Comparison of ENCODE assay signal across 29 cellular contexts in genomic region chr13:83884141-83884540, GRCh38. TPM values are rescaled to one million over a fixed set of nuclear protein-coding genes. Genes with fewer than 3 reads are reported as not detected.
"Had no signal": no experiment of that assay in that cellular context is flagged by ENCODE, and none has a peak within 500 bp of the region (broad histone marks: within the 10 kb centered on the region; RNA-seq: fewer than 3 reads in every experiment).

No MANE protein-coding gene starts in this region.

- H3K4me3 Mint-ChIP-seq: activated CD8-positive, alpha-beta memory T cell treated with anti-CD3 and anti-CD28 coated beads, Interleukin-2, amount 10 ng/mL, durations not matched to agents 7 days and 5 days; activated CD8-positive, alpha-beta T cell treated with anti-CD3 and anti-CD28 coated beads, Interleukin-2, amount 10 ng/mL, durations not matched to agents 7 days and 5 days; activated naive CD4-positive, alpha-beta T cell treated with anti-CD3 and anti-CD28 coated beads, Interleukin-2, amount 50 U/mL, for 24 hours; activated naive CD8-positive, alpha-beta T cell treated with anti-CD3 and anti-CD28 coated beads, Interleukin-2, amount 50 U/mL, for 24 hours; natural killer cell treated with Interleukin-12 subunit alpha and Interleukin-12 subunit beta and Interleukin-15 and Interleukin-18, amount 100 ng/mL, for 72 hours; stimulated activated effector memory CD8-positive, alpha-beta T cell treated with anti-CD3 and anti-CD28 coated beads, Interleukin-12 subunit alpha, Interleukin-12 subunit beta, amount 100 ng/mL, for 72 hours; stimulated activated naive CD8-positive, alpha-beta T cell treated with anti-CD3 and anti-CD28 coated beads, Interleukin-15, Interleukin-2, amounts not matched to agents 100 ng/mL and 50 ng/mL, for 24 hours; T-helper 17 cell; type B pancreatic cell had no signal

- H3K36me3 ChIP-seq: cardiac muscle cell, left lung, lower lobe of right lung, pancreas, sigmoid colon, uterus had no signal

- H3K27me3 ChIP-seq: pancreas had no signal

- H3K27ac ChIP-seq: cardiac muscle cell, left lung, lower lobe of right lung, pancreas, psoas muscle, sigmoid colon, uterus had no signal

- H3K4me1 ChIP-seq: left lung, lower lobe of right lung, pancreas, psoas muscle, uterus had no signal

- H3K4me1 Mint-ChIP-seq: activated naive CD4-positive, alpha-beta T cell treated with anti-CD3 and anti-CD28 coated beads, Interleukin-2, amount 50 U/mL, for 24 hours had no signal

- ATAC-seq: activated CD8-positive, alpha-beta memory T cell treated with anti-CD3 and anti-CD28 coated beads, Interleukin-2, amount 10 ng/mL, durations not matched to agents 7 days and 5 days; activated CD8-positive, alpha-beta T cell treated with anti-CD3 and anti-CD28 coated beads, Interleukin-2, amount 10 ng/mL, durations not matched to agents 7 days and 5 days; activated naive CD8-positive, alpha-beta T cell treated with anti-CD3 and anti-CD28 coated beads, Interleukin-2, amount 50 U/mL, for 24 hours; left lung; lower lobe of right lung; natural killer cell treated with Interleukin-12 subunit alpha and Interleukin-12 subunit beta and Interleukin-15 and Interleukin-18, amount 100 ng/mL, for 72 hours; pancreas; psoas muscle; stimulated activated effector memory CD8-positive, alpha-beta T cell treated with anti-CD3 and anti-CD28 coated beads, Interleukin-12 subunit alpha, Interleukin-12 subunit beta, amount 100 ng/mL, for 72 hours; T-helper 17 cell had no signal

- DNase-seq: activated CD4-positive, alpha-beta T cell treated with anti-CD3 and anti-CD28 coated beads, Interleukin-2, amount 50 U/mL, for 1 hour; activated CD8-positive, alpha-beta memory T cell treated with anti-CD3 and anti-CD28 coated beads, Interleukin-2, amount 10 ng/mL, durations not matched to agents 7 days and 5 days; activated CD8-positive, alpha-beta T cell treated with anti-CD3 and anti-CD28 coated beads, Interleukin-2, amount 10 ng/mL, durations not matched to agents 7 days and 5 days; activated naive CD8-positive, alpha-beta T cell treated with anti-CD3 and anti-CD28 coated beads, Interleukin-2, amount 50 U/mL, for 24 hours; activated T-cell treated with anti-CD3 and anti-CD28 coated beads, Interleukin-2, amount 50 U/mL, for 48 hours; cerebellar nuclear complex; cortex of kidney; left lung; lower lobe of right lung; mesendoderm; nucleus accumbens; pancreas; psoas muscle; sigmoid colon; small intestine; stimulated activated CD4-positive, alpha-beta T cell treated with anti-CD3 and anti-CD28 coated beads, Interleukin-4, amount 100 ng/mL, for 24 hours; T-helper 17 cell; T1000; uterus had no signal

- H3K4me3 ChIP-seq: cardiac muscle cell, left lung, lower lobe of right lung, psoas muscle, sigmoid colon, uterus had no signal

- H3K36me3 Mint-ChIP-seq: activated CD8-positive, alpha-beta memory T cell treated with anti-CD3 and anti-CD28 coated beads, Interleukin-2, amount 10 ng/mL, durations not matched to agents 7 days and 5 days; activated naive CD4-positive, alpha-beta T cell treated with anti-CD3 and anti-CD28 coated beads, Interleukin-2, amount 50 U/mL, for 24 hours; stimulated activated effector memory CD8-positive, alpha-beta T cell treated with anti-CD3 and anti-CD28 coated beads, Interleukin-12 subunit alpha, Interleukin-12 subunit beta, amount 100 ng/mL, for 72 hours; type B pancreatic cell had no signal

- H3K9me3 ChIP-seq: left lung, lower lobe of right lung, pancreas, psoas muscle, sigmoid colon, uterus had no signal

- H3K27ac Mint-ChIP-seq: activated CD8-positive, alpha-beta memory T cell treated with anti-CD3 and anti-CD28 coated beads, Interleukin-2, amount 10 ng/mL, durations not matched to agents 7 days and 5 days; activated CD8-positive, alpha-beta T cell treated with anti-CD3 and anti-CD28 coated beads, Interleukin-2, amount 10 ng/mL, durations not matched to agents 7 days and 5 days; activated naive CD4-positive, alpha-beta T cell treated with anti-CD3 and anti-CD28 coated beads, Interleukin-2, amount 50 U/mL, for 24 hours; activated naive CD8-positive, alpha-beta T cell treated with anti-CD3 and anti-CD28 coated beads, Interleukin-2, amount 50 U/mL, for 24 hours; activated T-helper 2 cell treated with anti-CD3 and anti-CD28 coated beads, Interferon-gamma antibody, Interleukin-2, Interleukin-4, amounts not matched to agents 10 μg/mL and 5 μg/mL and 100 μg/mL, durations not matched to agents 14 hours and 24 hours and 36 hours; natural killer cell treated with Interleukin-12 subunit alpha and Interleukin-12 subunit beta and Interleukin-15 and Interleukin-18, amount 100 ng/mL, for 72 hours; stimulated activated effector memory CD8-positive, alpha-beta T cell treated with anti-CD3 and anti-CD28 coated beads, Interleukin-12 subunit alpha, Interleukin-12 subunit beta, amount 100 ng/mL, for 72 hours; stimulated activated naive CD8-positive, alpha-beta T cell treated with anti-CD3 and anti-CD28 coated beads, Interleukin-15, Interleukin-2, amounts not matched to agents 100 ng/mL and 50 ng/mL, for 24 hours; T-helper 17 cell; type B pancreatic cell had no signal

- H3K9me3 Mint-ChIP-seq: activated naive CD8-positive, alpha-beta T cell treated with anti-CD3 and anti-CD28 coated beads, Interleukin-2, amount 50 U/mL, for 24 hours; activated T-helper 2 cell treated with anti-CD3 and anti-CD28 coated beads, Interferon-gamma antibody, Interleukin-2, Interleukin-4, amounts not matched to agents 10 μg/mL and 5 μg/mL and 100 μg/mL, durations not matched to agents 14 hours and 24 hours and 36 hours; natural killer cell treated with Interleukin-12 subunit alpha and Interleukin-12 subunit beta and Interleukin-15 and Interleukin-18, amount 100 ng/mL, for 72 hours; stimulated activated effector memory CD8-positive, alpha-beta T cell treated with anti-CD3 and anti-CD28 coated beads, Interleukin-12 subunit alpha, Interleukin-12 subunit beta, amount 100 ng/mL, for 72 hours; stimulated activated naive CD8-positive, alpha-beta T cell treated with anti-CD3 and anti-CD28 coated beads, Interleukin-15, Interleukin-2, amounts not matched to agents 100 ng/mL and 50 ng/mL, for 24 hours; type B pancreatic cell had no signal

RNA-seq across cellular contexts. Expression of gene SLITRK1, which starts 1.9 kb away (rescaled TPM):
- total RNA-seq: activated CD8-positive, alpha-beta memory T cell treated with anti-CD3 and anti-CD28 coated beads, Interleukin-2, amount 10 ng/mL, durations not matched to agents 7 days and 5 days; activated CD8-positive, alpha-beta T cell treated with anti-CD3 and anti-CD28 coated beads, Interleukin-2, amount 10 ng/mL, durations not matched to agents 7 days and 5 days; activated T-helper 2 cell treated with anti-CD3 and anti-CD28 coated beads, Interferon-gamma antibody, Interleukin-2, Interleukin-4, amounts not matched to agents 10 μg/mL and 5 μg/mL and 100 μg/mL, durations not matched to agents 14 hours and 24 hours and 36 hours; cardiac muscle cell; endothelial cell of umbilical vein; left lung; lower lobe of right lung; mononuclear cell; natural killer cell treated with Interleukin-12 subunit alpha and Interleukin-12 subunit beta and Interleukin-15 and Interleukin-18, amount 100 ng/mL, for 72 hours; psoas muscle; subcutaneous adipose tissue; T-helper 17 cell had no signal
